9 cellular contexts compared by ENCODE assay signal in the genomic region with DNA sequence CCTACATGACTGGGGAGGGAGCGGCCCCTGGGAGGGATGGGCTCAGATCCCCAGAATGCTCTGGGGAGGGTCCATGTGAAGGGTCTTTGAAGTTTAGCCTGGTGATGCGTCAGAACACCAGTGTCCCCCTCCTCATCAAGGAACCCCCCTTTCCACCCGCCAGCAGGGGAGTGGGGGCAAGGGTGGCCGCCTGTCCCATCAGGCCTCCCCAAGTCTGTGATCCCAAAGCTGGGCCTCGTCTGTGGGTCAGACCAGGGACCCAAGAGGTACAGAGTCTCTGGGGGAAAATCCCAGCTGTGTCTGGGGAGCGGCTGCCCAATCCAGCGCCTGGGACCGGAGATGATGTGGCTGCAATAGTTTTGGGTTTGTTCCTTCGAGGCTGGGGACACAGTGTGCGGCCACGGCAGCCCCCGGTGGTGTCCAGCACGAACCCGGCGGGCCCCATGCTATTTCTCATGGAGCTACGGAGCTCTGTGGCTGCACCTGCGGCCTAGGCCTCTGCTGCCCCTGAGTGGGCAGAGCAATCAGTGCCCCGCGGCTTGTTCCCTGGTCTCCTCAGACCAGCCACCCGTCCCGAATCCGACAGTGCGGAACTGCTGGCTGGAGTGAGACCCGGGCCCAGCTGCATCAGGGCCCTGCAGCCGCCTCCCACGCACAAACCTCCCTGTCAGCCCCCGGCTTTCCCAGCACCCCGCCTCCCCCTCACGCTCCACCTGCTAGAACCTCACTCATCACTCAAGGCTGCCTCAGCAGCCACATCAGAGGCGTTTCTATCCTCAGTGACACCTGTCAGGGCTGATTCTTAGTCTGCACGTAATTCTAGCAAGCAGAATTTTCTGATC.
A peak's percentile ranks its signal among the peaks of the same experiment; 100 is the strongest.
DNase-seq lines count a peak whose midpoint lies in the region; ATAC-seq and TF ChIP-seq lines count a peak whose summit lies in the region.
"Had no signal": no experiment of that assay in that cellular context is flagged by ENCODE, and none has a peak within 500 bp of the region (broad histone marks: within the 10 kb centered on the region; RNA-seq: fewer than 3 reads in every experiment).

No MANE protein-coding gene starts in this region.

- no peaks in the 10 kb centered on the region for H3K9me3 ChIP-seq in DND-41 (ENCODE audit: insufficient read depth, low read length, severe bottlenecking)
- H3K9me3 ChIP-seq: pancreas had no signal

- H3K27ac ChIP-seq in DND-41 (ENCODE audit: low read length) = no peak overlapping the region
- H3K27ac ChIP-seq: pancreas had no signal

- no peaks in the 10 kb centered on the region for H3K79me2 ChIP-seq in DND-41 (ENCODE audit: insufficient read depth, low read length)

- H2AFZ ChIP-seq in DND-41 (ENCODE audit: low read depth, low read length) = no peak overlapping the region

- H3K36me3 ChIP-seq in DND-41 (ENCODE audit: insufficient read depth, low read length) = no peaks in the 10 kb centered on the region

- no peaks in the 10 kb centered on the region for H3K27me3 ChIP-seq in DND-41 (ENCODE audit: insufficient read depth, low read length, poor library complexity)
- H3K27me3 ChIP-seq: pancreas had no signal

- H3K4me3 ChIP-seq in DND-41 (ENCODE audit: low read depth in 1 of 2, low read length in 2 of 2) = no peak overlapping the region
- H3K4me3 ChIP-seq: pancreas had no signal

- H3K4me1 ChIP-seq in DND-41 (ENCODE audit: insufficient read depth, low read length) = peaks cover 2% of the 10 kb centered on the region; the same call in 1 of the 2 replicates
- H3K4me1 ChIP-seq: pancreas had no signal

- TF ChIP-seq CTCF in DND-41 (IDR thresholded peaks at IDR 0.05; ENCODE audit: borderline replicate concordance, extremely low read depth, low read length, poor library complexity, severe bottlenecking) = no peak

- ATAC-seq in DND-41 (ENCODE audit: insufficient read depth, low read depth) (peak; percentile 78), HG02938 (IDR thresholded peaks at IDR 0.05; ENCODE audit: unreplicated experiment) (no peak), GM21447 (IDR thresholded peaks at IDR 0.05; ENCODE audit: unreplicated experiment) (no peak)
- ATAC-seq: pancreas had no signal

- DNase-seq in DND-41 = peak; percentile 48
- DNase-seq in NCI-H2171 (lab: John Stamatoyannopoulos, UW) = peak; percentile 94
- DNase-seq in activated effector memory CD4-positive, alpha-beta T cell treated with Interleukin-2 at 50 U/mL for 16 hours = peak; percentile 49
- peak in 7 of 10 donors; percentile 6 to 85 (median 27) for DNase-seq in posterior cingulate gyrus
- DNase-seq in cerebellar cortex (ENCODE audit: low spot score) = no peak
- no peak for DNase-seq in GM19240 (ENCODE audit: insufficient read length, low spot score)

- no peaks in the 10 kb centered on the region; the same call in 1 of the 2 replicates for H4K20me1 ChIP-seq in DND-41 (ENCODE audit: insufficient read depth, low read length)

- intact Hi-C loops in posterior cingulate gyrus (cut with DNase I) = no loop called here

- H3K9ac ChIP-seq in DND-41 (ENCODE audit: low read depth, low read length) = no peak overlapping the region

- no peak overlapping the region for H3K4me2 ChIP-seq in DND-41 (ENCODE audit: insufficient read depth, low read length)

Comparison
In these comparisons a context has a peak if more than half of its experiments do, and no peak if none do; other contexts are left out.
1. DNase-seq: peak in DND-41 (single experiment), NCI-H2171 (single experiment), activated effector memory CD4-positive, alpha-beta T cell treated with Interleukin-2 at 50 U/mL for 16 hours (single experiment) and posterior cingulate gyrus (7 of 10); none in cerebellar cortex (single experiment) and GM19240 (single experiment).